In the genomic region with DNA sequence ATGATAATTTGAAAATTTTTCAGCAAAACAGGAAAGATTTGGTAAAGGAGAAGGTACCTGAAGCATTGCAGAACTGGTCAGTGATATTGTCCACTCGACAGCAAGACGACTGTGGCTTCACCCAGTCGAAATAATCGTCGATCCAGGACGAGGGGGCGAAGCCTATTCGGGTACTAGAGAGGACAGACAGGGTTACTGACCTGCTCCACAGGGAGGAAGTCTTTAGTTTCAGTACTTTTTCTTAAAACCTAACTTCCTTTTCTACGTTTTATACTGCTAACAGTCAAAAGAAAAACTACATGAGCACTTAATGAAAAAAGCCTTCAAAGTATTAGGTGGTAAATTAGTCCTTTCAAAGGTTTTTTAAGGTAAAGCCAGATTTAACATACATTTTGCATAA, we compare ENCODE assay signal across 19 cellular contexts. TPM values are rescaled to one million over a fixed set of nuclear protein-coding genes. Genes with fewer than 3 reads are reported as not detected.
A peak's percentile ranks its signal among the peaks of the same experiment; 100 is the strongest.
DNase-seq lines count a peak whose midpoint lies in the region; ATAC-seq and TF ChIP-seq lines count a peak whose summit lies in the region.
"Had no signal": no experiment of that assay in that cellular context is flagged by ENCODE, and none has a peak within 500 bp of the region (broad histone marks: within the 10 kb centered on the region; RNA-seq: fewer than 3 reads in every experiment).

No MANE protein-coding gene starts in this region.

- TF ChIP-seq CTCF in chondrocyte (IDR thresholded peaks at IDR 0.05) (no peak), GM10248 (IDR thresholded peaks at IDR 0.05; ENCODE audit: control extremely low read depth, extremely low read depth, low read depth, missing control alignments) (no peak)

- no peak overlapping the region for H3K4me3 Mint-ChIP-seq in activated T-cell treated with anti-CD3 and anti-CD28 coated beads, Interleukin-2, amount 50 U/mL, for 72 hours
- no peak overlapping the region for H3K4me3 Mint-ChIP-seq in chondrocyte (ENCODE audit: unreplicated experiment)
- H3K4me3 Mint-ChIP-seq in stimulated activated effector memory CD8-positive, alpha-beta T cell treated with anti-CD3 and anti-CD28 coated beads, Interleukin-12 subunit alpha, Interleukin-12 subunit beta, amount 100 ng/mL, for 72 hours: no peak overlapping the region
- H3K4me3 Mint-ChIP-seq: CD8-positive, alpha-beta T cell; H9 had no signal

- peak overlapping the region; percentile 17 for H3K27ac Mint-ChIP-seq in activated T-cell treated with anti-CD3 and anti-CD28 coated beads, Interleukin-2, amount 50 U/mL, for 72 hours
- peak overlapping the region; percentile 52 for H3K27ac Mint-ChIP-seq in chondrocyte (ENCODE audit: unreplicated experiment)
- peak overlapping the region; percentile 77 for H3K27ac Mint-ChIP-seq in stimulated activated effector memory CD8-positive, alpha-beta T cell treated with anti-CD3 and anti-CD28 coated beads, Interleukin-12 subunit alpha, Interleukin-12 subunit beta, amount 100 ng/mL, for 72 hours

- peaks cover 24% of the 10 kb centered on the region for H3K4me1 Mint-ChIP-seq in activated T-cell treated with anti-CD3 and anti-CD28 coated beads, Interleukin-2, amount 50 U/mL, for 72 hours (ENCODE audit: low read depth)
- H3K4me1 Mint-ChIP-seq in chondrocyte (ENCODE audit: low read depth): peaks cover 8% of the 10 kb centered on the region
- peaks cover 28% of the 10 kb centered on the region for H3K4me1 Mint-ChIP-seq in stimulated activated effector memory CD8-positive, alpha-beta T cell treated with anti-CD3 and anti-CD28 coated beads, Interleukin-12 subunit alpha, Interleukin-12 subunit beta, amount 100 ng/mL, for 72 hours
- H3K4me1 Mint-ChIP-seq: H9 had no signal

- H3K27me3 Mint-ChIP-seq in activated T-cell treated with anti-CD3 and anti-CD28 coated beads, Interleukin-2, amount 50 U/mL, for 72 hours (ENCODE audit: low read depth): no peaks in the 10 kb centered on the region
- no peaks in the 10 kb centered on the region for H3K27me3 Mint-ChIP-seq in chondrocyte (ENCODE audit: low read depth)

- POLR2A ChIA-PET in GM10248 (lab: Yijun Ruan, JAX): no interaction called here

- CTCF ChIA-PET in GM10248 (lab: Yijun Ruan, JAX): interaction anchor here (1.0 to 2.3 kb wide), 5 partner anchors 12 to 34 kb away, joined by 3 to 8 read pairs (median 3); no protein-coding TSS in a partner anchor

- DNase-seq in activated T-cell treated with anti-CD3 and anti-CD28 coated beads, Interleukin-2, amount 50 U/mL, for 72 hours: no peak
- DNase-seq in activated T-cell treated with anti-CD3 and anti-CD28 coated beads for 4 hours (no peak), NOMO-1 treated with DMSO at 0.1 percent for 48 hours (lab: John Stamatoyannopoulos, UW; ENCODE audit: unreplicated experiment) (peak; percentile 68), chondrocyte (ENCODE audit: low spot score) (no peak), OCI-M1 (lab: John Stamatoyannopoulos, UW) (no peak), iPS-NIHi11 (ENCODE audit: low spot score) (no peak), GM10248 (ENCODE audit: extremely low spot score) (no peak)
- no peak for DNase-seq in stimulated activated effector memory CD8-positive, alpha-beta T cell treated with anti-CD3 and anti-CD28 coated beads, Interleukin-12 subunit alpha, Interleukin-12 subunit beta, amount 100 ng/mL, for 72 hours (ENCODE audit: low spot score in 2 of 2)
- DNase-seq: activated gamma-delta T cell treated with Interleukin-2 at 50 U/mL for 16 hours; CD8-positive, alpha-beta T cell; foreskin keratinocyte; H9; MG63; NCI-H187 treated with DMSO at 0.1 percent for 48 hours; NCI-H446 treated with DMSO at 0.1 percent for 48 hours; Right ventricle myocardium superior; stimulated activated CD4-positive, alpha-beta T cell treated with anti-CD3 and anti-CD28 coated beads, Interleukin-15, amount 100 ng/mL, for 24 hours; stimulated activated naive CD8-positive, alpha-beta T cell treated with anti-CD3 and anti-CD28 coated beads, Interleukin-15, Interleukin-2, amounts not matched to agents 100 U/mL and 50 U/mL, for 24 hours had no signal

- no peak for ATAC-seq in activated T-cell treated with anti-CD3 and anti-CD28 coated beads, Interleukin-2, amount 50 U/mL, for 72 hours (replicated peaks in 1 of 2)
- ATAC-seq in stimulated activated effector memory CD8-positive, alpha-beta T cell treated with anti-CD3 and anti-CD28 coated beads, Interleukin-12 subunit alpha, Interleukin-12 subunit beta, amount 100 ng/mL, for 72 hours: no peak
- ATAC-seq: activated CD4-positive, CD25-positive, alpha-beta regulatory T cell treated with anti-CD3 and anti-CD28 coated beads, Interleukin-2, amount 50 U/mL, for 24 hours; CD8-positive, alpha-beta T cell; foreskin keratinocyte; stimulated activated naive CD8-positive, alpha-beta T cell treated with anti-CD3 and anti-CD28 coated beads, Interleukin-15, Interleukin-2, amounts not matched to agents 100 U/mL and 50 U/mL, for 24 hours had no signal

- H3K9me3 Mint-ChIP-seq in activated T-cell treated with anti-CD3 and anti-CD28 coated beads, Interleukin-2, amount 50 U/mL, for 72 hours: no peaks in the 10 kb centered on the region
- H3K9me3 Mint-ChIP-seq in chondrocyte (ENCODE audit: low read depth): no peaks in the 10 kb centered on the region
- no peaks in the 10 kb centered on the region for H3K9me3 Mint-ChIP-seq in stimulated activated effector memory CD8-positive, alpha-beta T cell treated with anti-CD3 and anti-CD28 coated beads, Interleukin-12 subunit alpha, Interleukin-12 subunit beta, amount 100 ng/mL, for 72 hours
- H3K9me3 Mint-ChIP-seq: CD8-positive, alpha-beta T cell; H9 had no signal

- peaks cover 15 to 19% of the 10 kb centered on the region in 2 donors for H3K36me3 Mint-ChIP-seq in activated T-cell treated with anti-CD3 and anti-CD28 coated beads, Interleukin-2, amount 50 U/mL, for 72 hours (ENCODE audit: insufficient read depth in 2 of 2)
- peaks cover 47% of the 10 kb centered on the region for H3K36me3 Mint-ChIP-seq in chondrocyte (ENCODE audit: low read depth)
- peaks cover 100% of the 10 kb centered on the region for H3K36me3 Mint-ChIP-seq in stimulated activated effector memory CD8-positive, alpha-beta T cell treated with anti-CD3 and anti-CD28 coated beads, Interleukin-12 subunit alpha, Interleukin-12 subunit beta, amount 100 ng/mL, for 72 hours

RNA-seq across cellular contexts. Expression of a gene that starts 36.0 kb away (rescaled TPM):
- 10 to 100 TPM; 46.8 to 52.3 TPM for total RNA-seq in activated T-cell treated with anti-CD3 and anti-CD28 coated beads, Interleukin-2, amount 50 U/mL, for 72 hours
- 22.5 to 26.8 TPM (median 24.6 TPM) in 3 replicates for total RNA-seq in chondrocyte

RNA-seq across cellular contexts. Expression of a gene that starts 47.0 kb away (rescaled TPM):
- 10 to 100 TPM; 29.3 to 32.4 TPM for total RNA-seq in activated T-cell treated with anti-CD3 and anti-CD28 coated beads, Interleukin-2, amount 50 U/mL, for 72 hours
- total RNA-seq in chondrocyte: 31.4 to 48.2 TPM (median 45.5 TPM) in 3 replicates

Comparison
In these comparisons a context has a peak if more than half of its experiments do, and no peak if none do; other contexts are left out.
1. H3K27ac Mint-ChIP-seq: peak in every context shown above with its lines; median percentile 77 in stimulated activated effector memory CD8-positive, alpha-beta T cell treated with anti-CD3 and anti-CD28 coated beads, Interleukin-12 subunit alpha, Interleukin-12 subunit beta, amount 100 ng/mL, for 72 hours; 52 in chondrocyte; 17 in activated T-cell treated with anti-CD3 and anti-CD28 coated beads, Interleukin-2, amount 50 U/mL, for 72 hours.